ENCODE assay signal across 12 cellular contexts in the genomic region with DNA sequence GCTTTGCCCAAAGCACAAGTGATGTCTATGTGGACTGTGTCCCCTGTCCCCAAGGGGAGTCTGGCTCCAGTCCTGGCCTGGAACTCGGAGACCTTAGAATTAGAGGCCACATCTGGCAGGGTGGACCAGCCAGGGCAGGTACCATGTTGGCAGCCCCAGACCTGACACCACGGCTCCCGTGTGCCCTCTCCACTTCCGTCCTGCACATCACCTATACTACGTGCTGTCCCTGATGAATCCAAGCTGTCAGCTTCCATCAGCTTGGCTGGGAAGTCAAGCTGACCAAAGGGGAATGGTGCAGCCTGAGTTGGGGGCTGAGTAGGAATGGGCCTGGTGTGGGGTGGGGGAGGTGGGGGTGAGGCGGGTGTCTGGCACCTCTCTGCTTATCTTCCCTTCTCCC. TPM values are rescaled to one million over a fixed set of nuclear protein-coding genes. Genes with fewer than 3 reads are reported as not detected.
"Had no signal": no experiment of that assay in that cellular context is flagged by ENCODE, and none has a peak within 500 bp of the region (broad histone marks: within the 10 kb centered on the region; RNA-seq: fewer than 3 reads in every experiment).

No MANE protein-coding gene starts in this region.

- H3K4me1 ChIP-seq: HAP-1 had no signal

- H3K27ac Mint-ChIP-seq: HFFc6 had no signal

- H3K9me3 Mint-ChIP-seq: HFFc6 had no signal

- H3K9me3 ChIP-seq: HAP-1 had no signal

- H2AFZ ChIP-seq: GM23248 had no signal

- H3K4me3 Mint-ChIP-seq: HFFc6 had no signal

- ATAC-seq: HCT116, K562 had no signal

- FAIRE-seq: K562 had no signal

- H3K9ac ChIP-seq: GM23248 had no signal

- H3K27ac ChIP-seq: GM23248, HL-60 had no signal

- DNase-seq: GM23248, GOT3, H7, HFFc6, IMR-90, KG1 had no signal

- H3K4me3 ChIP-seq: GM23248, HAP-1, K562 had no signal

RNA-seq across cellular contexts. Expression of a gene that starts 41.1 kb away (rescaled TPM):
- total RNA-seq: GM23248, H4, HFFc6, HT1080, IMR-90, K562 had no signal
- polyA plus RNA-seq: GM23248, IMR-90, K562 had no signal
